In genomic region chr1:180791806-180792205, GRCh38 we compare ENCODE assay signal across 16 cellular contexts.
A peak's percentile ranks its signal among the peaks of the same experiment; 100 is the strongest.
DNase-seq lines count a peak whose midpoint lies in the region; ATAC-seq, FAIRE-seq and TF ChIP-seq lines count a peak whose summit lies in the region.
"Had no signal": no experiment of that assay in that cellular context is flagged by ENCODE, and none has a peak within 500 bp of the region (broad histone marks: within the 10 kb centered on the region; RNA-seq: fewer than 3 reads in every experiment).

No MANE protein-coding gene starts in this region.

- TF ChIP-seq RAD21 in IMR-90 (IDR thresholded peaks at IDR 0.05; ENCODE audit: low read length) = no peak

- BruUV-seq in IMR-90 (replicated peaks; lab: Mats Ljungman, UMichigan) = no TSS peak

- POLR2A ChIA-PET in IMR-90 (lab: Charles Lee; ENCODE audit: unreplicated experiment) (no interaction called here), RWPE1 (lab: Yijun Ruan, JAX; ENCODE audit: low non-redundant PET) (no interaction called here)

- in situ Hi-C loops in IMR-90 (cut with MboI; ENCODE audit: low sequenced_read_pairs) = no loop called here

- dilution Hi-C loops in IMR-90 (cut with HindIII; ENCODE audit: low sequenced_read_pairs, unreplicated experiment) = no loop called here

- H2BK20ac ChIP-seq in IMR-90 (ENCODE audit: low read depth, low read length) = no peak overlapping the region

- no peak for FAIRE-seq in GM12892 (lab: Jason Lieb, UNC)
- FAIRE-seq: GM19239, H1 had no signal

- H3K27me3 ChIP-seq in IMR-90 (ENCODE audit: control insufficient read depth, insufficient read depth, low read length) = no peaks in the 10 kb centered on the region
- H3K27me3 ChIP-seq in foreskin keratinocyte = no peaks in the 10 kb centered on the region
- H3K27me3 ChIP-seq: SJSA1 had no signal

- no peak overlapping the region for H2AFZ ChIP-seq in IMR-90 (replicated peaks; ENCODE audit: low read length, poor library complexity)

- no peak overlapping the region for H3K4me3 ChIP-seq in IMR-90 (ENCODE audit: insufficient read depth, low read depth, low read length)
- H3K4me3 ChIP-seq: SJSA1 had no signal

- peaks cover 2% of the 10 kb centered on the region; the same call in 1 of the 2 replicates for H3K4me1 ChIP-seq in IMR-90 (ENCODE audit: control insufficient read depth, insufficient read depth, low read length)
- peaks cover 7% of the 10 kb centered on the region for H3K4me1 ChIP-seq in foreskin keratinocyte

- H3K14ac ChIP-seq in IMR-90 (replicated peaks; ENCODE audit: low read depth, low read length) = no peak overlapping the region

- no peaks in the 10 kb centered on the region for H3K9me3 ChIP-seq in IMR-90 (ENCODE audit: control insufficient read depth, insufficient read depth, low read length)
- H3K9me3 ChIP-seq: SJSA1 had no signal

- no peak overlapping the region for H4K5ac ChIP-seq in IMR-90 (ENCODE audit: low read depth, low read length)

- no peaks in the 10 kb centered on the region for H4K20me1 ChIP-seq in IMR-90 (ENCODE audit: insufficient read depth, low read length)

- WGBS in IMR-90 (ENCODE audit: extremely low coverage in 2 of 2, insufficient read length in 1 of 2), 2 experiments = 100% methylated on average over 1 of the region's 3 CpGs; no CpG with 5 or more reads in 1 of the 2 experiments

- no peak overlapping the region for H3K27ac ChIP-seq in IMR-90 (ENCODE audit: insufficient read depth, low read length)
- no peak overlapping the region for H3K27ac ChIP-seq in RWPE1
- no peak overlapping the region for H3K27ac ChIP-seq in foreskin keratinocyte
- H3K27ac ChIP-seq: SJSA1 had no signal

- H3K56ac ChIP-seq in IMR-90 (ENCODE audit: extremely low read depth, insufficient read depth, low read length) = no peak overlapping the region

- TF ChIP-seq CTCF in IMR-90 (conservative IDR thresholded peaks at IDR 0.05; ENCODE audit: low read depth, low read length) (no peak), RWPE1 (conservative IDR thresholded peaks at IDR 0.05; ENCODE audit: low read depth) (no peak), foreskin keratinocyte (conservative IDR thresholded peaks at IDR 0.05) (no peak)

- no peak for TF ChIP-seq POLR2A in IMR-90 (IDR thresholded peaks at IDR 0.05; ENCODE audit: low read depth, low read length)
- no peak for TF ChIP-seq POLR2A in GM12892 (IDR thresholded peaks at IDR 0.05; ENCODE audit: low read depth, low read length)

- no peak overlapping the region for H3K18ac ChIP-seq in IMR-90 (ENCODE audit: low read depth, low read length)

- peak; percentile 34 for DNase-seq in Daoy (ENCODE audit: low read depth)
- DNase-seq in IMR-90 = peak; percentile 17
- peak; percentile 11 for DNase-seq in RWPE1 (ENCODE audit: low spot score)
- DNase-seq in foreskin keratinocyte = peak; percentile 12 to 37
- no peak for DNase-seq in NCI-H510A treated with DMSO at 0.1 percent for 48 hours (lab: John Stamatoyannopoulos, UW)
- DNase-seq in GM12892 (ENCODE audit: insufficient read length) = no peak
- no peak for DNase-seq in HT-29 (ENCODE audit: low spot score)
- DNase-seq in COLO829 (ENCODE audit: low spot score) = no peak
- DNase-seq: activated CD4-positive, CD25-positive, alpha-beta regulatory T cell treated with anti-CD3 and anti-CD28 coated beads, Interleukin-2, amount 50 U/mL, for 72 hours; activated effector memory CD4-positive, alpha-beta T cell treated with Interleukin-2 at 50 U/mL for 16 hours; CD4-positive, alpha-beta memory T cell; central memory CD4-positive, alpha-beta T cell; NCI-H2227 treated with DMSO at 0.1 percent for 48 hours had no signal

- CTCF ChIA-PET in IMR-90 (lab: Yijun Ruan, JAX) = interaction anchor here (1.3 kb wide), 1 partner anchor 13 kb away, joined by 3 read pairs; no protein-coding TSS in a partner anchor
- CTCF ChIA-PET in RWPE1 (lab: Yijun Ruan, JAX) = no interaction called here

- peaks cover under 1 to 15% of the 10 kb centered on the region in 2 experiments; a peak in 3 of 4 replicates for H3K79me1 ChIP-seq in IMR-90 (ENCODE audit: low read depth in 1 of 2, low read length in 2 of 2)

- H3K36me3 ChIP-seq in IMR-90 (ENCODE audit: control insufficient read depth, insufficient read depth, low read length) = 0 out of 2 replicates have a peak, but pooled peaks cover 1% of the 10 kb centered on the region
- H3K36me3 ChIP-seq: SJSA1 had no signal

- no peak overlapping the region for H3K4me2 ChIP-seq in IMR-90 (ENCODE audit: low read depth, low read length)

- no peak overlapping the region for H2BK120ac ChIP-seq in IMR-90 (ENCODE audit: low read depth, low read length)

- H2AK5ac ChIP-seq in IMR-90 (ENCODE audit: low read depth, low read length) = no peak overlapping the region

- 0 out of 4 replicates have a peak overlapping the region, but pooled peaks of 1 of the 2 experiments have one; percentile 2 for H4K8ac ChIP-seq in IMR-90 (ENCODE audit: low read depth in 2 of 2, low read length in 2 of 2)

- intact Hi-C loops in IMR-90 (cut with micrococcal nuclease) = no loop called here

- no peak overlapping the region for H4K91ac ChIP-seq in IMR-90 (ENCODE audit: insufficient read depth, low read depth, low read length)

- no peak overlapping the region for H3K9ac ChIP-seq in IMR-90 (ENCODE audit: low read depth, low read length)

- ATAC-seq in IMR-90 (ENCODE audit: low read depth) (no peak), foreskin keratinocyte (peak; percentile 49)

- H2AK9ac ChIP-seq in IMR-90 (replicated peaks; ENCODE audit: low read depth, low read length, poor library complexity) = no peak overlapping the region

- no peak overlapping the region for H2BK15ac ChIP-seq in IMR-90 (ENCODE audit: low read depth, low read length)

- no peak overlapping the region for H3K23ac ChIP-seq in IMR-90 (ENCODE audit: low read depth, low read length)

- no peak overlapping the region for H2BK5ac ChIP-seq in IMR-90 (ENCODE audit: low read depth, low read length, poor library complexity, severe bottlenecking)

- H3K9me1 ChIP-seq in IMR-90 (ENCODE audit: insufficient read depth, low read length) = no peaks in the 10 kb centered on the region

- no peak overlapping the region for H3K4ac ChIP-seq in IMR-90 (ENCODE audit: low read depth, low read length)

TF ChIP-seq in IMR-90, 13 proteins besides CTCF, POLR2A, EP300 and RAD21:
- TF ChIP-seq MAFK (IDR thresholded peaks at IDR 0.05; ENCODE audit: low read depth, low read length) (no peak), RFX5 (IDR thresholded peaks at IDR 0.05; ENCODE audit: low read depth, low read length) (no peak), CHD1 (IDR thresholded peaks at IDR 0.05; ENCODE audit: low read depth, low read length) (no peak), USF2 (IDR thresholded peaks at IDR 0.05; ENCODE audit: low read depth, low read length) (no peak), ELK1 (IDR thresholded peaks at IDR 0.05; ENCODE audit: borderline replicate concordance, low read depth, low read length) (no peak), FOS (IDR thresholded peaks at IDR 0.05; ENCODE audit: low read depth, low read length) (no peak), BHLHE40 (IDR thresholded peaks at IDR 0.05; ENCODE audit: low read depth, low read length) (no peak), MAZ (IDR thresholded peaks at IDR 0.05; ENCODE audit: borderline replicate concordance, low read depth, low read length) (no peak), SMC3 (IDR thresholded peaks at IDR 0.05; ENCODE audit: low read depth, low read length) (no peak), CEBPB (IDR thresholded peaks at IDR 0.05; ENCODE audit: low read depth, low read length) (no peak), MXI1 (IDR thresholded peaks at IDR 0.05; ENCODE audit: borderline replicate concordance, low read depth, low read length) (no peak), NFE2L2 (IDR thresholded peaks at IDR 0.05; ENCODE audit: low read depth, low read length) (no peak)

Comparison
In these comparisons a context has a peak if more than half of its experiments do, and no peak if none do; other contexts are left out.
1. DNase-seq: peak in Daoy (single experiment), IMR-90 (single experiment), RWPE1 (single experiment) and foreskin keratinocyte (2 of 2); none in NCI-H510A treated with DMSO at 0.1 percent for 48 hours (single experiment), GM12892 (single experiment), HT-29 (single experiment) and COLO829 (single experiment).